In genomic region chr17:77215281-77215680, GRCh38 we compare ENCODE assay signal across 19 cellular contexts.
A peak's percentile ranks its signal among the peaks of the same experiment; 100 is the strongest.
DNase-seq lines count a peak whose midpoint lies in the region; ATAC-seq, FAIRE-seq and TF ChIP-seq lines count a peak whose summit lies in the region.
"Had no signal": no experiment of that assay in that cellular context is flagged by ENCODE, and none has a peak within 500 bp of the region (broad histone marks: within the 10 kb centered on the region; RNA-seq: fewer than 3 reads in every experiment).

No MANE protein-coding gene starts in this region.

- H3K4me1 Mint-ChIP-seq in activated T-cell treated with anti-CD3 and anti-CD28 coated beads, Interleukin-2, amount 50 U/mL, for 4 hours (ENCODE audit: low read depth) = no peaks in the 10 kb centered on the region
- H3K4me1 Mint-ChIP-seq: activated naive CD4-positive, alpha-beta T cell treated with anti-CD3 and anti-CD28 coated beads, Interleukin-2, amount 10 ng/mL, durations not matched to agents 7 days and 5 days had no signal

- peaks cover 31% of the 10 kb centered on the region for H3K36me3 Mint-ChIP-seq in activated T-cell treated with anti-CD3 and anti-CD28 coated beads, Interleukin-2, amount 50 U/mL, for 4 hours (ENCODE audit: insufficient read depth)

- H3K4me3 ChIP-seq in HEK293 (ENCODE audit: low read depth, low read length) (no peak overlapping the region), GM12878 (no peak overlapping the region), lower lobe of right lung (no peak overlapping the region)
- H3K4me3 ChIP-seq: breast epithelium, coronary artery, Peyer's patch had no signal

- peaks cover 3% of the 10 kb centered on the region; the same call in 1 of the 2 replicates for H3K79me2 ChIP-seq in GM12878 (ENCODE audit: control insufficient read depth, insufficient read depth, low read length)

- H3K9me3 ChIP-seq in HEK293 (ENCODE audit: control insufficient read depth, insufficient read depth, low read depth, low read length) (no peaks in the 10 kb centered on the region), GM12878 (replicated peaks; ENCODE audit: control insufficient read depth, insufficient read depth, low read length) (no peaks in the 10 kb centered on the region), lower lobe of right lung (no peaks in the 10 kb centered on the region)
- H3K9me3 ChIP-seq: breast epithelium, Peyer's patch had no signal

- H3K36me3 ChIP-seq in HEK293 (ENCODE audit: control insufficient read depth in 2 of 2, insufficient read depth in 1 of 2, low read length in 2 of 2) (peaks cover 6 to 79% of the 10 kb centered on the region in 2 experiments), GM12878 (ENCODE audit: control insufficient read depth in 2 of 2, insufficient read depth in 2 of 2, low read length in 1 of 2) (peaks cover 49 to 57% of the 10 kb centered on the region in 2 experiments), lower lobe of right lung (peaks cover 81% of the 10 kb centered on the region)

- no peak overlapping the region for H3K4me3 Mint-ChIP-seq in activated T-cell treated with anti-CD3 and anti-CD28 coated beads, Interleukin-2, amount 50 U/mL, for 4 hours
- H3K4me3 Mint-ChIP-seq: activated B cell treated with CpG ODN at 0.5 μM for 24 hours; activated naive CD4-positive, alpha-beta T cell treated with anti-CD3 and anti-CD28 coated beads, Interleukin-2, amount 10 ng/mL, durations not matched to agents 7 days and 5 days; type B pancreatic cell had no signal

- no peak; the same call in 1 of the 2 replicates for TF ChIP-seq POLR2A in GM12878 (IDR thresholded peaks at IDR 0.05; ENCODE audit: low read depth, low read length)

- no peak for TF ChIP-seq EP300 in GM12878 (IDR thresholded peaks at IDR 0.05; ENCODE audit: borderline replicate concordance in 1 of 2, control insufficient read depth in 1 of 2, low read depth in 2 of 2, low read length in 2 of 2)

- in situ Hi-C loops in GM12878 (cut with MboI) = no loop called here

- POLR2A ChIA-PET in HEK293 (lab: Yijun Ruan, JAX) = no interaction called here
- POLR2A ChIA-PET in GM12878 (lab: Charles Lee) = no interaction called here

- H3K27ac ChIP-seq in HEK293 (ENCODE audit: extremely low read depth, low read depth, low read length) = no peak overlapping the region
- no peak overlapping the region for H3K27ac ChIP-seq in GM12878 (ENCODE audit: control insufficient read depth, insufficient read depth)
- peak overlapping the region; percentile 36 for H3K27ac ChIP-seq in lower lobe of right lung
- H3K27ac ChIP-seq in substantia nigra (ENCODE audit: low read depth, low read length, poor library complexity, severe bottlenecking) = peak overlapping the region; percentile 47
- H3K27ac ChIP-seq: breast epithelium, coronary artery, Peyer's patch had no signal

- TF ChIP-seq CTCF in HEK293 (tag by site-specific recombination; IDR thresholded peaks at IDR 0.05) = no peak
- no peak for TF ChIP-seq CTCF in GM12878 (IDR thresholded peaks at IDR 0.05 in 2 of 3, conservative IDR thresholded peaks at IDR 0.05 in 1 of 3; ENCODE audit: control insufficient read depth in 2 of 3, extremely low read depth in 1 of 3, insufficient read depth in 1 of 3, low read depth in 3 of 3, low read length in 3 of 3)
- no peak for TF ChIP-seq CTCF in lower lobe of right lung (IDR thresholded peaks at IDR 0.05)

- no peaks in the 10 kb centered on the region for H4K20me1 ChIP-seq in GM12878 (ENCODE audit: control insufficient read depth, insufficient read depth)

- DNase-seq in GM12878 (ENCODE audit: low read depth, low spot score) (no peak), lower lobe of right lung (no peak), substantia nigra (lab: John Stamatoyannopoulos, UW) (no peak), NCI-H524 treated with DMSO at 0.1 percent for 48 hours (lab: John Stamatoyannopoulos, UW) (no peak), ureter (ENCODE audit: low spot score) (no peak)
- no peak for DNase-seq in activated T-cell treated with anti-CD3 and anti-CD28 coated beads, Interleukin-2, amount 50 U/mL, for 4 hours
- DNase-seq: activated B cell treated with CpG ODN at 0.5 μM for 24 hours, amniotic stem cell, left cardiac atrium, NCI-H1105 treated with DMSO at 0.1 percent for 48 hours, NCI-H1930, SIG-M5 had no signal

- CTCF ChIA-PET in HEK293 (lab: Yijun Ruan, JAX) (interaction anchor here (1.8 kb wide), 1 partner anchor 14 kb away, joined by 4 read pairs; no protein-coding TSS in a partner anchor), GM12878 (lab: Yijun Ruan, JAX) (interaction anchor here (0.7 to 4.5 kb wide), 4 partner anchors 29 to 128 kb away, joined by 3 to 17 read pairs (median 4); no protein-coding TSS in a partner anchor)

- H3K9ac ChIP-seq in GM12878 (ENCODE audit: control insufficient read depth, insufficient read depth, low read length) = no peak overlapping the region

- no peak for FAIRE-seq in GM12878 (lab: Jason Lieb, UNC)

- ATAC-seq in GM12878 (no peak), lower lobe of right lung (no peak)
- no peak for ATAC-seq in activated T-cell treated with anti-CD3 and anti-CD28 coated beads, Interleukin-2, amount 50 U/mL, for 4 hours

- no peak overlapping the region for H2AFZ ChIP-seq in GM12878 (ENCODE audit: control insufficient read depth, low read depth, low read length)

- BruUV-seq in GM12878 (replicated peaks; lab: Mats Ljungman, UMichigan) = TSS peak; percentile 72

- H3K27me3 Mint-ChIP-seq in activated T-cell treated with anti-CD3 and anti-CD28 coated beads, Interleukin-2, amount 50 U/mL, for 4 hours (ENCODE audit: low read depth) = no peaks in the 10 kb centered on the region
- H3K27me3 Mint-ChIP-seq: activated B cell treated with CpG ODN at 0.5 μM for 24 hours; activated naive CD4-positive, alpha-beta T cell treated with anti-CD3 and anti-CD28 coated beads, Interleukin-2, amount 10 ng/mL, durations not matched to agents 7 days and 5 days; progenitor cell of endocrine pancreas; type B pancreatic cell had no signal

- WGBS in GM12878 (ENCODE audit: insufficient coverage, insufficient replicate concordance, low lambda C conversion rate, missing lambda C conversion rate) = 98% methylated on average over 16 of the region's 16 CpGs

- SMC1A ChIA-PET in GM12878 (lab: Charles Lee; ENCODE audit: uncharacterized antibody, unreplicated experiment) = interaction anchor here (1.1 kb wide), 1 partner anchor 127 kb away, joined by 4 read pairs; no protein-coding TSS in a partner anchor

- H3K4me1 ChIP-seq in HEK293 (ENCODE audit: control insufficient read depth, insufficient read depth, low read length) = no peaks in the 10 kb centered on the region
- peaks cover 32% of the 10 kb centered on the region for H3K4me1 ChIP-seq in GM12878 (ENCODE audit: control insufficient read depth, insufficient read depth, low read length)
- peaks cover 17% of the 10 kb centered on the region for H3K4me1 ChIP-seq in lower lobe of right lung
- H3K4me1 ChIP-seq: breast epithelium had no signal

- intact Hi-C loops in GM12878 (cut with micrococcal nuclease; ENCODE audit: unreplicated experiment) (no loop called here), lower lobe of right lung (cut with DNase I) (loop anchor here (10.0 kb wide), 1 partner anchor 120 kb away; no protein-coding TSS in a partner anchor)

- TF ChIP-seq RAD21 in GM12878 (IDR thresholded peaks at IDR 0.05; ENCODE audit: insufficient read depth, low read depth, low read length) = no peak

- RAD21 ChIA-PET in GM12878 (lab: Charles Lee; ENCODE audit: unreplicated experiment) = interaction anchor here (1.7 kb wide), 1 partner anchor 75 kb away, joined by 5 read pairs; the partner anchor contains the start of gene SEC14L1

- H3K27me3 ChIP-seq in GM12878 (replicated peaks in 1 of 2; ENCODE audit: control insufficient read depth in 2 of 2, insufficient read depth in 2 of 2, low read length in 1 of 2) (no peaks in the 10 kb centered on the region), lower lobe of right lung (ENCODE audit: low read depth) (no peaks in the 10 kb centered on the region)
- H3K27me3 ChIP-seq: breast epithelium, Peyer's patch had no signal

- no peaks in the 10 kb centered on the region for H3K9me3 Mint-ChIP-seq in activated T-cell treated with anti-CD3 and anti-CD28 coated beads, Interleukin-2, amount 50 U/mL, for 4 hours
- H3K9me3 Mint-ChIP-seq: activated B cell treated with CpG ODN at 0.5 μM for 24 hours; activated naive CD4-positive, alpha-beta T cell treated with anti-CD3 and anti-CD28 coated beads, Interleukin-2, amount 10 ng/mL, durations not matched to agents 7 days and 5 days; type B pancreatic cell had no signal

- no peak overlapping the region for H3K4me2 ChIP-seq in GM12878 (ENCODE audit: control insufficient read depth, insufficient read depth)

TF ChIP-seq in HEK293, 187 proteins besides CTCF, POLR2A, EP300 and RAD21 (continues in another document):
- TF ChIP-seq ZNF18 (tag by site-specific recombination; IDR thresholded peaks at IDR 0.05) = no peak
- TF ChIP-seq SCRT2 (tag by site-specific recombination; IDR thresholded peaks at IDR 0.05) = peak; percentile 68
- no peak for TF ChIP-seq SP7 (tag by site-specific recombination; IDR thresholded peaks at IDR 0.05)

TF ChIP-seq in GM12878, 131 proteins besides CTCF, POLR2A, EP300 and RAD21 (continues in another document):
- TF ChIP-seq TBL1XR1 (IDR thresholded peaks at IDR 0.05; ENCODE audit: low read depth, low read length) (no peak), RELA (IDR thresholded peaks at IDR 0.05; ENCODE audit: borderline replicate concordance, partially characterized antibody) (no peak), SUPT20H (IDR thresholded peaks at IDR 0.05; ENCODE audit: borderline replicate concordance, control insufficient read depth, low read depth, low read length) (no peak), YY1 (IDR thresholded peaks at IDR 0.05; ENCODE audit: low read depth, low read length) (no peak), TCF12 (IDR thresholded peaks at IDR 0.05; ENCODE audit: low read depth, low read length) (no peak), ZBTB33 (IDR thresholded peaks at IDR 0.05) (no peak), NFYA (IDR thresholded peaks at IDR 0.05; ENCODE audit: borderline replicate concordance, low read depth, low read length) (no peak), IRF4 (IDR thresholded peaks at IDR 0.05; ENCODE audit: low read depth, low read length) (no peak)

Comparison
In these comparisons a context has a peak if more than half of its experiments do, and no peak if none do; other contexts are left out.
1. H3K27ac ChIP-seq: peak in lower lobe of right lung (single experiment) and substantia nigra (single experiment); none in HEK293 (single experiment) and GM12878 (single experiment).